8 cellular contexts compared by ENCODE assay signal in genomic region chr19:40803857-40804782, GRCh38. TPM values are rescaled to one million over a fixed set of nuclear protein-coding genes. Genes with fewer than 3 reads are reported as not detected.
DNase-seq lines count a peak whose midpoint lies in the region; ATAC-seq and TF ChIP-seq lines count a peak whose summit lies in the region.

No MANE protein-coding gene starts in this region.

- 64 to 84% methylated on average over 6 of the region's 6 CpGs for WGBS in lower leg skin, 2 donors

- H3K9me3 Mint-ChIP-seq in central memory CD8-positive, alpha-beta T cell = no peaks in the 10 kb centered on the region
- H3K9me3 Mint-ChIP-seq in naive thymus-derived CD4-positive, alpha-beta T cell = no peaks in the 10 kb centered on the region

- intact Hi-C loops in naive thymus-derived CD4-positive, alpha-beta T cell (cut with micrococcal nuclease) = loop anchor here (1.0 to 5.0 kb wide), 8 partner anchors 15 to 548 kb away; partner anchors contain the start of genes SNRPA (in 2 of the 2), RAB4B (in 1 of the 2), SERTAD3 (in 1 of the 2) and TGFB1 (in 1 of the 2)
- intact Hi-C loops in lower leg skin (cut with DNase I; ENCODE audit: low total_unique reads) = no loop called here

- ATAC-seq in central memory CD8-positive, alpha-beta T cell (replicated peaks; ENCODE audit: extremely low read depth, poor library complexity, severe bottlenecking) = peak; percentile 64
- ATAC-seq in naive thymus-derived CD4-positive, alpha-beta T cell = peak; percentile 55
- no peak for ATAC-seq in HG02610 (IDR thresholded peaks at IDR 0.05; ENCODE audit: unreplicated experiment)
- ATAC-seq in GM18907 (IDR thresholded peaks at IDR 0.05; ENCODE audit: unreplicated experiment) = no peak

- peaks cover 86% of the 10 kb centered on the region for H3K4me1 Mint-ChIP-seq in central memory CD8-positive, alpha-beta T cell
- peaks cover 64 to 92% (median 84%) of the 10 kb centered on the region in 7 donors for H3K4me1 Mint-ChIP-seq in naive thymus-derived CD4-positive, alpha-beta T cell

- no peak for TF ChIP-seq CTCF in lower leg skin (IDR thresholded peaks at IDR 0.05)

- no peaks in the 10 kb centered on the region for H3K27me3 ChIP-seq in naive thymus-derived CD4-positive, alpha-beta T cell (ENCODE audit: control insufficient read depth in 2 of 2, insufficient read depth in 2 of 2, low read length in 2 of 2)

- peak overlapping the region; percentile 98 for H3K4me3 Mint-ChIP-seq in central memory CD8-positive, alpha-beta T cell
- H3K4me3 Mint-ChIP-seq in naive thymus-derived CD4-positive, alpha-beta T cell = peak overlapping the region; percentile 80 to 100 (median 94)

- H3K4me3 ChIP-seq in naive thymus-derived CD4-positive, alpha-beta T cell (ENCODE audit: low read length) = peak overlapping the region; percentile 54
- no peak overlapping the region for H3K4me3 ChIP-seq in lower leg skin (ENCODE audit: low read depth, poor library complexity, severe bottlenecking)

- H3K9me3 ChIP-seq in naive thymus-derived CD4-positive, alpha-beta T cell (ENCODE audit: control insufficient read depth in 2 of 3, low read length in 3 of 3) = no peaks in the 10 kb centered on the region

- CTCF ChIA-PET in naive thymus-derived CD4-positive, alpha-beta T cell (lab: Charles Lee) = interaction anchor here (0.6 to 3.4 kb wide), 3 partner anchors 15 to 141 kb away, joined by 3 to 15 read pairs (median 10); no protein-coding TSS in a partner anchor

- peak overlapping the region; percentile 97 for H3K27ac Mint-ChIP-seq in central memory CD8-positive, alpha-beta T cell (ENCODE audit: low read depth)
- peak overlapping the region; percentile 95 to 99 (median 98) for H3K27ac Mint-ChIP-seq in naive thymus-derived CD4-positive, alpha-beta T cell

- peak overlapping the region; percentile 87 for H3K27ac ChIP-seq in naive thymus-derived CD4-positive, alpha-beta T cell (ENCODE audit: low read depth, low read length)

- peak; percentile 10 for DNase-seq in SKM-1 treated with dmso at 0.1 percent for 144 hours (lab: John Stamatoyannopoulos, UW; ENCODE audit: unreplicated experiment)
- peak in 1 of 2 donors; percentile 69 for DNase-seq in central memory CD8-positive, alpha-beta T cell (ENCODE audit: low spot score in 2 of 2)
- peak in 8 of 9 donors; percentile 48 to 90 (median 82) for DNase-seq in naive thymus-derived CD4-positive, alpha-beta T cell
- DNase-seq in lower leg skin (ENCODE audit: low spot score in 2 of 2) = no peak
- no peak for DNase-seq in NCI-H526 (lab: John Stamatoyannopoulos, UW)

- H3K36me3 Mint-ChIP-seq in central memory CD8-positive, alpha-beta T cell (ENCODE audit: insufficient read depth) = peaks cover 67% of the 10 kb centered on the region
- peaks cover 0 to 42% (median 8%) of the 10 kb centered on the region in 5 donors for H3K36me3 Mint-ChIP-seq in naive thymus-derived CD4-positive, alpha-beta T cell

- peak; percentile 3 for TF ChIP-seq POLR2A in GM18526 (IDR thresholded peaks at IDR 0.05; ENCODE audit: extremely low read depth, insufficient read length)
- TF ChIP-seq POLR2A in lower leg skin (IDR thresholded peaks at IDR 0.05) = no peak

- H3K4me1 ChIP-seq in naive thymus-derived CD4-positive, alpha-beta T cell (ENCODE audit: control insufficient read depth in 2 of 2, insufficient read depth in 2 of 2, low read length in 2 of 2) = peaks cover 78 to 79% of the 10 kb centered on the region in 2 donors

- peaks cover 0 to 43% (median 8%) of the 10 kb centered on the region in 3 experiments for H3K36me3 ChIP-seq in naive thymus-derived CD4-positive, alpha-beta T cell (ENCODE audit: control insufficient read depth in 2 of 3, insufficient read depth in 3 of 3, low read length in 3 of 3)

- no peaks in the 10 kb centered on the region for H3K27me3 Mint-ChIP-seq in central memory CD8-positive, alpha-beta T cell
- no peaks in the 10 kb centered on the region for H3K27me3 Mint-ChIP-seq in naive thymus-derived CD4-positive, alpha-beta T cell

- POLR2A ChIA-PET in naive thymus-derived CD4-positive, alpha-beta T cell (lab: Charles Lee) = interaction anchor here (1.0 to 8.7 kb wide), 7 partner anchors 7 to 459 kb away, joined by 6 to 84 read pairs (median 8); partner anchors contain the start of genes ACTMAP, EGLN2, RAB4B and SNRPA

RNA-seq across cellular contexts. Expression of gene EGLN2, which starts 5.1 kb away (rescaled TPM):
- 100 to 1,000 TPM; 122 to 239 (median 157) TPM for total RNA-seq in naive thymus-derived CD4-positive, alpha-beta T cell
- 100 to 1,000 TPM; 154 to 254 TPM for polyA plus RNA-seq in naive thymus-derived CD4-positive, alpha-beta T cell
- 10 to 100 TPM; 34.4 to 52.8 (median 45.1) TPM for total RNA-seq in lower leg skin

RNA-seq across cellular contexts. Expression of gene RAB4B, which starts 26.1 kb away (rescaled TPM):
- total RNA-seq in naive thymus-derived CD4-positive, alpha-beta T cell = 10 to 100 TPM; 37.6 to 63.0 (median 52.5) TPM
- 10 to 100 TPM; 54.7 to 65.2 TPM for polyA plus RNA-seq in naive thymus-derived CD4-positive, alpha-beta T cell
- total RNA-seq in lower leg skin = 10 to 100 TPM; 18.7 to 22.8 (median 19.7) TPM

RNA-seq across cellular contexts. Expression of gene MIA, which starts 28.8 kb away (rescaled TPM):
- total RNA-seq in naive thymus-derived CD4-positive, alpha-beta T cell = 1 to 10 TPM in 2 of 5 experiments, not detected in 3; 4.9 to 7.2 TPM
- polyA plus RNA-seq in naive thymus-derived CD4-positive, alpha-beta T cell = not detected
- 10 to 100 TPM; 10.4 to 17.0 (median 12.9) TPM for total RNA-seq in lower leg skin

RNA-seq across cellular contexts. Expression of gene CYP2A6, which starts 46.1 kb away (rescaled TPM):
- under 1 TPM in 3 of 5 experiments, not detected in 2; 0.19 to 0.43 (median 0.27) TPM for total RNA-seq in naive thymus-derived CD4-positive, alpha-beta T cell
- not detected for polyA plus RNA-seq in naive thymus-derived CD4-positive, alpha-beta T cell
- total RNA-seq in lower leg skin = not detected

RNA-seq across cellular contexts. Expression of gene SNRPA, which starts 53.1 kb away (rescaled TPM):
- 100 to 1,000 TPM in 1 of 5 experiments, 10 to 100 TPM in 4; 64.1 to 166 (median 72.7) TPM for total RNA-seq in naive thymus-derived CD4-positive, alpha-beta T cell
- 10 to 100 TPM; 44.1 to 57.2 TPM for polyA plus RNA-seq in naive thymus-derived CD4-positive, alpha-beta T cell
- total RNA-seq in lower leg skin = 10 to 100 TPM; 18.0 to 52.4 (median 44.9) TPM

Comparison
In these comparisons a context has a peak if more than half of its experiments do, and no peak if none do; other contexts are left out.
1. DNase-seq: peak in SKM-1 treated with dmso at 0.1 percent for 144 hours (single experiment) and naive thymus-derived CD4-positive, alpha-beta T cell (8 of 9); none in lower leg skin (0 of 2) and NCI-H526 (0 of 2).
2. ATAC-seq: peak in central memory CD8-positive, alpha-beta T cell (single experiment) and naive thymus-derived CD4-positive, alpha-beta T cell (single experiment); none in HG02610 (single experiment) and GM18907 (single experiment).